ENCODE assay signal across 1 cellular context in genomic region chr5:154370730-154371334, GRCh38.
TF ChIP-seq lines count a peak whose summit lies in the region.

No MANE protein-coding gene starts in this region.

TF ChIP-seq in SK-N-SH, 30 proteins besides CTCF, POLR2A, EP300 and RAD21 (continued from another document):
- TF ChIP-seq IRF3 (IDR thresholded peaks at IDR 0.05; ENCODE audit: low read depth, low read length): no peak
TF ChIP-seq in SK-N-SH: peak in this region for 0.
